ENCODE assay signal across 2 cellular contexts in genomic region chr21:26082549-26082948, GRCh38.
TF ChIP-seq lines count a peak whose summit lies in the region.

No MANE protein-coding gene starts in this region.

TF ChIP-seq in HEK293, 187 proteins besides CTCF, POLR2A, EP300 and RAD21:
- TF ChIP-seq ZNF398 (tag by site-specific recombination; IDR thresholded peaks at IDR 0.05) (no peak), EGR2 (tag by site-specific recombination; IDR thresholded peaks at IDR 0.05; ENCODE audit: low read depth) (peak; percentile 44; the same call in 1 of the 2 replicates)

TF ChIP-seq in WTC11, 78 proteins besides CTCF, POLR2A, EP300 and RAD21:
- TF ChIP-seq ZNF532 (CRISPR knock-in tag; IDR thresholded peaks at IDR 0.05; ENCODE audit: borderline replicate concordance) (no peak), SP1 (CRISPR knock-in tag; conservative IDR thresholded peaks at IDR 0.05) (no peak), KAT7 (CRISPR knock-in tag; IDR thresholded peaks at IDR 0.05; ENCODE audit: borderline replicate concordance) (no peak), ZNF396 (CRISPR knock-in tag; IDR thresholded peaks at IDR 0.05; ENCODE audit: borderline replicate concordance) (no peak), ZBTB21 (CRISPR knock-in tag; IDR thresholded peaks at IDR 0.05; ENCODE audit: borderline replicate concordance) (no peak), ARID4B (CRISPR knock-in tag; IDR thresholded peaks at IDR 0.05; ENCODE audit: borderline replicate concordance) (no peak), ZNF121 (CRISPR knock-in tag; IDR thresholded peaks at IDR 0.05) (no peak), ZNF317 (CRISPR knock-in tag; IDR thresholded peaks at IDR 0.05; ENCODE audit: borderline replicate concordance, low read depth) (no peak), E2F4 (CRISPR knock-in tag; IDR thresholded peaks at IDR 0.05; ENCODE audit: borderline replicate concordance, low read depth) (no peak), GABPB1 (CRISPR knock-in tag; IDR thresholded peaks at IDR 0.05) (no peak), ZNF512 (CRISPR knock-in tag; IDR thresholded peaks at IDR 0.05; ENCODE audit: borderline replicate concordance) (no peak), PREB (CRISPR knock-in tag; IDR thresholded peaks at IDR 0.05; ENCODE audit: borderline replicate concordance) (no peak), ZMAT4 (CRISPR knock-in tag; IDR thresholded peaks at IDR 0.05) (no peak), MXD4 (CRISPR knock-in tag; IDR thresholded peaks at IDR 0.05; ENCODE audit: borderline replicate concordance) (no peak), RORB (CRISPR knock-in tag; IDR thresholded peaks at IDR 0.05) (no peak), E2F1 (CRISPR knock-in tag; IDR thresholded peaks at IDR 0.05) (no peak), HMGXB4 (CRISPR knock-in tag; IDR thresholded peaks at IDR 0.05) (no peak), CBFB (CRISPR knock-in tag; IDR thresholded peaks at IDR 0.05; ENCODE audit: low read depth) (no peak), IRF1 (CRISPR knock-in tag; IDR thresholded peaks at IDR 0.05) (no peak)
